Comparison of ENCODE assay signal across 8 cellular contexts in genomic region chr20:3406481-3407425, GRCh38. TPM values are rescaled to one million over a fixed set of nuclear protein-coding genes. Genes with fewer than 3 reads are reported as not detected.
DNase-seq lines count a peak whose midpoint lies in the region; ATAC-seq and TF ChIP-seq lines count a peak whose summit lies in the region.

No MANE protein-coding gene starts in this region.

- BruUV-seq in Calu3 (replicated peaks; lab: Mats Ljungman, UMichigan) = TSS peak; percentile 31

- CTCF ChIA-PET in Calu3 (lab: Charles Lee) = no interaction called here

- DNase-seq in Calu3 (no peak), dorsolateral prefrontal cortex (peak; percentile 42 to 69 (median 56)), left lung (peak in 1 of 2 donors; percentile 56)
- no peak for DNase-seq in T-helper 2 cell treated with Interferon-gamma antibody and Interleukin-4, amounts not matched to agents 5 μg/mL and 100 μg/mL, for 36 hours (ENCODE audit: low spot score)
- DNase-seq in stimulated activated naive B cell treated with anti-CD40 and anti-IgM and Interleukin-4, amounts not matched to agents 10 μg/mL and 1 μg/mL and 100 μg/mL, for 72 hours = peak; percentile 4

- no peaks in the 10 kb centered on the region for H3K9me3 Mint-ChIP-seq in Calu3 (ENCODE audit: low read depth, unreplicated experiment)
- H3K9me3 Mint-ChIP-seq in T-helper 2 cell treated with Interferon-gamma antibody and Interleukin-4, amounts not matched to agents 5 μg/mL and 100 μg/mL, for 36 hours = no peaks in the 10 kb centered on the region
- no peaks in the 10 kb centered on the region for H3K9me3 Mint-ChIP-seq in stimulated activated naive B cell treated with anti-CD40 and anti-IgM and Interleukin-4, amounts not matched to agents 10 μg/mL and 1 μg/mL and 100 μg/mL, for 72 hours

- H3K9me3 ChIP-seq in left lung = no peaks in the 10 kb centered on the region

- intact Hi-C loops in Calu3 (cut with micrococcal nuclease; ENCODE audit: unreplicated experiment) (no loop called here), dorsolateral prefrontal cortex (cut with DNase I) (loop anchor here in 1 of 2 donors (2.0 kb wide), 1 partner anchor 64 kb away; the partner anchor contains the start of gene ATRN), left lung (cut with DNase I) (no loop called here)

- H3K27me3 Mint-ChIP-seq in Calu3 (ENCODE audit: unreplicated experiment) = no peaks in the 10 kb centered on the region
- H3K27me3 Mint-ChIP-seq in T-helper 2 cell treated with Interferon-gamma antibody and Interleukin-4, amounts not matched to agents 5 μg/mL and 100 μg/mL, for 36 hours (ENCODE audit: low read depth) = peaks cover 12% of the 10 kb centered on the region
- H3K27me3 Mint-ChIP-seq in stimulated activated naive B cell treated with anti-CD40 and anti-IgM and Interleukin-4, amounts not matched to agents 10 μg/mL and 1 μg/mL and 100 μg/mL, for 72 hours = no peaks in the 10 kb centered on the region

- peak overlapping the region; percentile 89 for H3K4me3 Mint-ChIP-seq in Calu3 (ENCODE audit: low read depth, unreplicated experiment)
- H3K4me3 Mint-ChIP-seq in T-helper 2 cell treated with Interferon-gamma antibody and Interleukin-4, amounts not matched to agents 5 μg/mL and 100 μg/mL, for 36 hours = peak overlapping the region; percentile 73
- H3K4me3 Mint-ChIP-seq in stimulated activated naive B cell treated with anti-CD40 and anti-IgM and Interleukin-4, amounts not matched to agents 10 μg/mL and 1 μg/mL and 100 μg/mL, for 72 hours = peak overlapping the region; percentile 99 to 100

- peak; percentile 15 for TF ChIP-seq CTCF in Calu3 (IDR thresholded peaks at IDR 0.05; ENCODE audit: unreplicated experiment)
- TF ChIP-seq CTCF in dorsolateral prefrontal cortex (IDR thresholded peaks at IDR 0.05 in 54 of 56, conservative IDR thresholded peaks at IDR 0.05 in 2 of 56; ENCODE audit: low read depth in 1 of 56, partially characterized antibody in 56 of 56) = peak in 22 of 56 donors; percentile 9 to 52 (median 26)
- TF ChIP-seq CTCF in left lung (IDR thresholded peaks at IDR 0.05) = no peak

- H3K36me3 Mint-ChIP-seq in Calu3 (ENCODE audit: insufficient read depth, unreplicated experiment) = peaks cover 35% of the 10 kb centered on the region
- peaks cover 2% of the 10 kb centered on the region for H3K36me3 Mint-ChIP-seq in T-helper 2 cell treated with Interferon-gamma antibody and Interleukin-4, amounts not matched to agents 5 μg/mL and 100 μg/mL, for 36 hours (ENCODE audit: low read depth)
- peaks cover 0 to 3% of the 10 kb centered on the region in 2 donors for H3K36me3 Mint-ChIP-seq in stimulated activated naive B cell treated with anti-CD40 and anti-IgM and Interleukin-4, amounts not matched to agents 10 μg/mL and 1 μg/mL and 100 μg/mL, for 72 hours

- ATAC-seq in HG03095 (IDR thresholded peaks at IDR 0.05; ENCODE audit: unreplicated experiment) (peak; percentile 3), left lung (peak; percentile 23), GM21737 (IDR thresholded peaks at IDR 0.05; ENCODE audit: unreplicated experiment) (no peak), HG03045 (IDR thresholded peaks at IDR 0.05; ENCODE audit: unreplicated experiment) (no peak)
- peak in 1 of 2 donors; percentile 1 for ATAC-seq in stimulated activated naive B cell treated with anti-CD40 and anti-IgM and Interleukin-4, amounts not matched to agents 10 μg/mL and 1 μg/mL and 100 μg/mL, for 72 hours (replicated peaks)

- H3K4me1 ChIP-seq in left lung = peaks cover 4 to 17% of the 10 kb centered on the region in 2 donors

- H3K27ac ChIP-seq in dorsolateral prefrontal cortex (peak overlapping the region; percentile 70 to 98 (median 94)), left lung (peak overlapping the region; percentile 81 to 89)

- H3K27me3 ChIP-seq in dorsolateral prefrontal cortex (no peaks in the 10 kb centered on the region), left lung (no peaks in the 10 kb centered on the region)

- H3K27ac Mint-ChIP-seq in Calu3 (ENCODE audit: unreplicated experiment) = peak overlapping the region; percentile 78
- H3K27ac Mint-ChIP-seq in T-helper 2 cell treated with Interferon-gamma antibody and Interleukin-4, amounts not matched to agents 5 μg/mL and 100 μg/mL, for 36 hours = peak overlapping the region; percentile 81
- peak overlapping the region; percentile 92 for H3K27ac Mint-ChIP-seq in stimulated activated naive B cell treated with anti-CD40 and anti-IgM and Interleukin-4, amounts not matched to agents 10 μg/mL and 1 μg/mL and 100 μg/mL, for 72 hours

- H3K36me3 ChIP-seq in left lung = no peaks in the 10 kb centered on the region

- H3K4me3 ChIP-seq in dorsolateral prefrontal cortex (peak overlapping the region; percentile 55 to 96 (median 86)), left lung (peak overlapping the region; percentile 71 to 75)

- H3K4me1 Mint-ChIP-seq in Calu3 (ENCODE audit: low read depth, unreplicated experiment) = peaks cover 36% of the 10 kb centered on the region
- peaks cover 31% of the 10 kb centered on the region for H3K4me1 Mint-ChIP-seq in T-helper 2 cell treated with Interferon-gamma antibody and Interleukin-4, amounts not matched to agents 5 μg/mL and 100 μg/mL, for 36 hours (ENCODE audit: low read depth)
- peaks cover 13 to 24% of the 10 kb centered on the region in 2 donors for H3K4me1 Mint-ChIP-seq in stimulated activated naive B cell treated with anti-CD40 and anti-IgM and Interleukin-4, amounts not matched to agents 10 μg/mL and 1 μg/mL and 100 μg/mL, for 72 hours

RNA-seq across cellular contexts. Expression of gene DNAAF9, which starts 0.7 kb away (rescaled TPM):
- total RNA-seq in Calu3 (2022) = 6.3 and 7.4 TPM in 2 replicates
- total RNA-seq in dorsolateral prefrontal cortex = 10 to 100 TPM; 43.1 to 69.6 (median 53.9) TPM
- 10 to 100 TPM; 16.9 to 20.3 TPM for total RNA-seq in left lung

Comparison
In these comparisons a context has a peak if more than half of its experiments do, and no peak if none do; other contexts are left out.
1. DNase-seq: peak in dorsolateral prefrontal cortex (10 of 10) and stimulated activated naive B cell treated with anti-CD40 and anti-IgM and Interleukin-4, amounts not matched to agents 10 μg/mL and 1 μg/mL and 100 μg/mL, for 72 hours (single experiment); none in Calu3 (single experiment) and T-helper 2 cell treated with Interferon-gamma antibody and Interleukin-4, amounts not matched to agents 5 μg/mL and 100 μg/mL, for 36 hours (single experiment).
2. ATAC-seq: peak in HG03095 (single experiment) and left lung (single experiment); none in GM21737 (single experiment) and HG03045 (single experiment).
3. Peak in every context shown above with its lines, with median percentiles within 50 percentile points of each other: H3K27ac Mint-ChIP-seq and H3K4me3 Mint-ChIP-seq.